Comparison of ENCODE assay signal across 9 cellular contexts in genomic region chr7:116592445-116592844, GRCh38.
DNase-seq lines count a peak whose midpoint lies in the region; ATAC-seq lines count a peak whose summit lies in the region.
"Had no signal": no experiment of that assay in that cellular context is flagged by ENCODE, and none has a peak within 500 bp of the region (broad histone marks: within the 10 kb centered on the region; RNA-seq: fewer than 3 reads in every experiment).

No MANE protein-coding gene starts in this region.

- no peaks in the 10 kb centered on the region for H3K27me3 ChIP-seq in mucosa of stomach (ENCODE audit: control insufficient read depth, insufficient read depth, low read length)

- H3K9me3 ChIP-seq in mucosa of stomach (ENCODE audit: control insufficient read depth, low read length): no peaks in the 10 kb centered on the region

- no peaks in the 10 kb centered on the region for H3K36me3 ChIP-seq in mucosa of stomach (ENCODE audit: control insufficient read depth, insufficient read depth, low read length)

- ATAC-seq in HG03565 (IDR thresholded peaks at IDR 0.05; ENCODE audit: unreplicated experiment): no peak

- peaks cover 18% of the 10 kb centered on the region for H3K4me1 ChIP-seq in mucosa of stomach (ENCODE audit: control insufficient read depth, insufficient read depth, low read length)

- H3K4me3 ChIP-seq in mucosa of stomach (ENCODE audit: low read length): no peak overlapping the region

- H3K9ac ChIP-seq in mucosa of stomach (ENCODE audit: low read length): peak overlapping the region; percentile 11

- peak; percentile 20 for DNase-seq in Ammon's horn (ENCODE audit: low spot score)
- peak; percentile 74 to 76 for DNase-seq in Kasumi-1 (lab: John Stamatoyannopoulos, UW)
- peak; percentile 62 to 94 for DNase-seq in dermis microvascular lymphatic vessel endothelial cell (ENCODE audit: low read depth in 2 of 2)
- no peak for DNase-seq in NCI-H2171 (lab: John Stamatoyannopoulos, UW)
- no peak for DNase-seq in stimulated activated naive CD4-positive, alpha-beta T cell (lab: John Stamatoyannopoulos, UW)
- DNase-seq in NCI-H526 treated with DMSO at 0.1 percent for 48 hours (lab: John Stamatoyannopoulos, UW): no peak
- DNase-seq: COR-L47 had no signal

Comparison
In these comparisons a context has a peak if more than half of its experiments do, and no peak if none do; other contexts are left out.
1. DNase-seq: peak in Ammon's horn (single experiment), Kasumi-1 (2 of 2) and dermis microvascular lymphatic vessel endothelial cell (2 of 2); none in NCI-H2171 (single experiment), stimulated activated naive CD4-positive, alpha-beta T cell (0 of 6) and NCI-H526 treated with DMSO at 0.1 percent for 48 hours (single experiment).